ENCODE assay signal across 28 cellular contexts in genomic region chr3:140429791-140430190, GRCh38.
"Had no signal": no experiment of that assay in that cellular context is flagged by ENCODE, and none has a peak within 500 bp of the region (broad histone marks: within the 10 kb centered on the region; RNA-seq: fewer than 3 reads in every experiment).

No MANE protein-coding gene starts in this region.

- H3K27me3 ChIP-seq: stomach, suprapubic skin, testis, thyroid gland, tibial artery, tibial nerve, transverse colon, upper lobe of left lung, upper lobe of right lung, uterus, vagina had no signal

- H3K4me1 Mint-ChIP-seq: stimulated activated effector memory CD8-positive, alpha-beta T cell treated with anti-CD3 and anti-CD28 coated beads, Interleukin-12 subunit alpha, Interleukin-12 subunit beta, amount 100 ng/mL, for 72 hours; stimulated activated memory B cell treated with anti-CD40 and anti-IgM and Interleukin-4, amounts not matched to agents 10 μg/mL and 1 μg/mL and 100 μg/mL, for 72 hours; stimulated activated naive B cell treated with anti-CD40 and anti-IgM and Interleukin-4, amounts not matched to agents 10 μg/mL and 1 μg/mL and 100 μg/mL, for 72 hours; stimulated activated naive CD8-positive, alpha-beta T cell treated with anti-CD3 and anti-CD28 coated beads, Interleukin-15, amount 100 ng/mL, for 72 hours had no signal

- H3K36me3 Mint-ChIP-seq: stimulated activated memory B cell treated with anti-CD40 and anti-IgM and Interleukin-4, amounts not matched to agents 10 μg/mL and 1 μg/mL and 100 μg/mL, for 72 hours; stimulated activated naive B cell treated with anti-CD40 and anti-IgM and Interleukin-4, amounts not matched to agents 10 μg/mL and 1 μg/mL and 100 μg/mL, for 72 hours; type B pancreatic cell had no signal

- H3K36me3 ChIP-seq: stomach, suprapubic skin, thoracic aorta, thyroid gland, tibial artery, tibial nerve, transverse colon, upper lobe of left lung, upper lobe of right lung, uterus, vagina had no signal

- H3K27ac ChIP-seq: stomach, suprapubic skin, testis, thoracic aorta, thyroid gland, tibial artery, tibial nerve, transverse colon, upper lobe of left lung, upper lobe of right lung, uterus, vagina had no signal

- DNase-seq: stimulated activated CD4-positive, alpha-beta T cell treated with anti-CD3 and anti-CD28 coated beads, Interleukin-2, amount 100 ng/mL, for 48 hours; stimulated activated CD4-positive, alpha-beta T cell treated with anti-CD3 and anti-CD28 coated beads, Interleukin-4, amount 100 ng/mL, for 1 hour; stimulated activated CD4-positive, alpha-beta T cell treated with anti-CD3 and anti-CD28 coated beads, Interleukin-4, amount 100 ng/mL, for 24 hours; stimulated activated CD4-positive, alpha-beta T cell treated with anti-CD3 and anti-CD28 coated beads, Interleukin-4, amount 100 ng/mL, for 4 hours; stimulated activated CD8-positive, alpha-beta memory T cell treated with anti-CD3 and anti-CD28 coated beads, Interleukin-4, amount 100 ng/mL, for 48 hours; stimulated activated naive B cell treated with anti-CD40 and anti-IgM and Interleukin-4, amounts not matched to agents 10 μg/mL and 1 μg/mL and 100 μg/mL, for 72 hours; stimulated activated naive CD4-positive, alpha-beta T cell; stimulated activated naive CD4-positive, alpha-beta T cell treated with Interleukin-2 at 50 U/mL for 16 hours; stimulated activated naive CD8-positive, alpha-beta T cell treated with anti-CD3 and anti-CD28 coated beads, Interleukin-15, amount 100 ng/mL, for 72 hours; stimulated activated naive CD8-positive, alpha-beta T cell treated with anti-CD3 and anti-CD28 coated beads, Interleukin-15, Interleukin-2, amounts not matched to agents 100 U/mL and 50 U/mL, for 24 hours; stomach; substantia nigra; testis; thyroid gland; tibial artery; transverse colon; trophoblast cell; upper lobe of left lung; upper lobe of right lung; uterus had no signal

- H3K4me1 ChIP-seq: stomach, suprapubic skin, testis, tibial artery, transverse colon, upper lobe of left lung, upper lobe of right lung, uterus, vagina had no signal

- H3K9me3 ChIP-seq: stomach, suprapubic skin, testis, thoracic aorta, thyroid gland, tibial artery, tibial nerve, transverse colon, upper lobe of left lung, upper lobe of right lung, uterus, vagina had no signal

- H3K27ac Mint-ChIP-seq: stimulated activated effector memory CD8-positive, alpha-beta T cell treated with anti-CD3 and anti-CD28 coated beads, Interleukin-12 subunit alpha, Interleukin-12 subunit beta, amount 100 ng/mL, for 72 hours; stimulated activated memory B cell treated with anti-CD40 and anti-IgM and Interleukin-4, amounts not matched to agents 10 μg/mL and 1 μg/mL and 100 μg/mL, for 72 hours; stimulated activated naive B cell treated with anti-CD40 and anti-IgM and Interleukin-4, amounts not matched to agents 10 μg/mL and 1 μg/mL and 100 μg/mL, for 72 hours; stimulated activated naive CD8-positive, alpha-beta T cell treated with anti-CD3 and anti-CD28 coated beads, Interleukin-15, amount 100 ng/mL, for 72 hours; stimulated activated naive CD8-positive, alpha-beta T cell treated with anti-CD3 and anti-CD28 coated beads, Interleukin-15, Interleukin-2, amounts not matched to agents 100 ng/mL and 50 ng/mL, for 24 hours; type B pancreatic cell had no signal

- H3K4me3 Mint-ChIP-seq: stimulated activated effector memory CD8-positive, alpha-beta T cell treated with anti-CD3 and anti-CD28 coated beads, Interleukin-12 subunit alpha, Interleukin-12 subunit beta, amount 100 ng/mL, for 72 hours; stimulated activated memory B cell treated with anti-CD40 and anti-IgM and Interleukin-4, amounts not matched to agents 10 μg/mL and 1 μg/mL and 100 μg/mL, for 72 hours; stimulated activated naive B cell treated with anti-CD40 and anti-IgM and Interleukin-4, amounts not matched to agents 10 μg/mL and 1 μg/mL and 100 μg/mL, for 72 hours; stimulated activated naive CD8-positive, alpha-beta T cell treated with anti-CD3 and anti-CD28 coated beads, Interleukin-15, amount 100 ng/mL, for 72 hours; stimulated activated naive CD8-positive, alpha-beta T cell treated with anti-CD3 and anti-CD28 coated beads, Interleukin-15, Interleukin-2, amounts not matched to agents 100 ng/mL and 50 ng/mL, for 24 hours; type B pancreatic cell had no signal

- H3K9me3 Mint-ChIP-seq: stimulated activated effector memory CD8-positive, alpha-beta T cell treated with anti-CD3 and anti-CD28 coated beads, Interleukin-12 subunit alpha, Interleukin-12 subunit beta, amount 100 ng/mL, for 72 hours; stimulated activated memory B cell treated with anti-CD40 and anti-IgM and Interleukin-4, amounts not matched to agents 10 μg/mL and 1 μg/mL and 100 μg/mL, for 72 hours; stimulated activated naive B cell treated with anti-CD40 and anti-IgM and Interleukin-4, amounts not matched to agents 10 μg/mL and 1 μg/mL and 100 μg/mL, for 72 hours; stimulated activated naive CD8-positive, alpha-beta T cell treated with anti-CD3 and anti-CD28 coated beads, Interleukin-15, amount 100 ng/mL, for 72 hours; stimulated activated naive CD8-positive, alpha-beta T cell treated with anti-CD3 and anti-CD28 coated beads, Interleukin-15, Interleukin-2, amounts not matched to agents 100 ng/mL and 50 ng/mL, for 24 hours; type B pancreatic cell had no signal

- H3K4me3 ChIP-seq: stomach, suprapubic skin, testis, thoracic aorta, thyroid gland, tibial artery, tibial nerve, transverse colon, upper lobe of left lung, upper lobe of right lung, uterus, vagina had no signal

- ATAC-seq: stimulated activated effector memory CD8-positive, alpha-beta T cell treated with anti-CD3 and anti-CD28 coated beads, Interleukin-12 subunit alpha, Interleukin-12 subunit beta, amount 100 ng/mL, for 72 hours; stimulated activated memory B cell treated with anti-CD40 and anti-IgM and Interleukin-4, amounts not matched to agents 10 μg/mL and 1 μg/mL and 100 μg/mL, for 72 hours; stimulated activated naive B cell treated with anti-CD40 and anti-IgM and Interleukin-4, amounts not matched to agents 10 μg/mL and 1 μg/mL and 100 μg/mL, for 72 hours; stimulated activated naive CD8-positive, alpha-beta T cell treated with anti-CD3 and anti-CD28 coated beads, Interleukin-15, amount 100 ng/mL, for 72 hours; stimulated activated naive CD8-positive, alpha-beta T cell treated with anti-CD3 and anti-CD28 coated beads, Interleukin-15, Interleukin-2, amounts not matched to agents 100 U/mL and 50 U/mL, for 24 hours; upper lobe of right lung had no signal
